ENCODE assay signal across 14 cellular contexts in genomic region chr5:10885026-10885425, GRCh38.
DNase-seq lines count a peak whose midpoint lies in the region; ATAC-seq and TF ChIP-seq lines count a peak whose summit lies in the region.
"Had no signal": no experiment of that assay in that cellular context is flagged by ENCODE, and none has a peak within 500 bp of the region (broad histone marks: within the 10 kb centered on the region; RNA-seq: fewer than 3 reads in every experiment).

No MANE protein-coding gene starts in this region.

- no peak overlapping the region for H3K27ac Mint-ChIP-seq in activated naive CD8-positive, alpha-beta T cell treated with anti-CD3 and anti-CD28 coated beads, Interleukin-2, amount 50 U/mL, for 24 hours
- H3K27ac Mint-ChIP-seq: T-cell had no signal

- H3K4me3 Mint-ChIP-seq in activated naive CD8-positive, alpha-beta T cell treated with anti-CD3 and anti-CD28 coated beads, Interleukin-2, amount 50 U/mL, for 24 hours, result no peak overlapping the region
- H3K4me3 Mint-ChIP-seq: T-cell had no signal

- no peaks in the 10 kb centered on the region for H3K36me3 Mint-ChIP-seq in activated naive CD8-positive, alpha-beta T cell treated with anti-CD3 and anti-CD28 coated beads, Interleukin-2, amount 50 U/mL, for 24 hours (ENCODE audit: low read depth)
- H3K36me3 Mint-ChIP-seq: T-cell had no signal

- TF ChIP-seq CTCF in GM10266 (IDR thresholded peaks at IDR 0.05; ENCODE audit: control insufficient read depth, insufficient read depth, low read depth, missing control alignments), result no peak

- DNase-seq in AG20443 (ENCODE audit: low spot score) (peak; percentile 49), LHCN-M2 (ENCODE audit: low read depth) (peak; percentile 50), kidney glomerular epithelial cell (lab: John Stamatoyannopoulos, UW) (peak; percentile 71), NAMALWA (ENCODE audit: low spot score) (no peak), GM10266 (ENCODE audit: extremely low spot score) (no peak), NCI-H82 treated with DMSO at 0.1 percent for 48 hours (lab: John Stamatoyannopoulos, UW; ENCODE audit: unreplicated experiment) (no peak)
- peak; percentile 3 for DNase-seq in activated naive CD8-positive, alpha-beta T cell treated with anti-CD3 and anti-CD28 coated beads, Interleukin-2, amount 50 U/mL, for 24 hours
- DNase-seq: activated CD4-positive, CD25-positive, alpha-beta regulatory T cell; activated naive CD4-positive, alpha-beta T cell treated with Interleukin-2 at 50 U/mL for 16 hours; DMS53; mesendoderm; stimulated activated naive CD4-positive, alpha-beta T cell; T-cell had no signal

- ATAC-seq in activated naive CD8-positive, alpha-beta T cell treated with anti-CD3 and anti-CD28 coated beads, Interleukin-2, amount 50 U/mL, for 24 hours, result peak; percentile 68
- ATAC-seq in HG02642 (IDR thresholded peaks at IDR 0.05; ENCODE audit: poor library complexity, unreplicated experiment), result no peak
- ATAC-seq: T-cell had no signal

- peaks cover 3% of the 10 kb centered on the region for H3K9me3 Mint-ChIP-seq in activated naive CD8-positive, alpha-beta T cell treated with anti-CD3 and anti-CD28 coated beads, Interleukin-2, amount 50 U/mL, for 24 hours

- peaks cover 2% of the 10 kb centered on the region for H3K27me3 Mint-ChIP-seq in activated naive CD8-positive, alpha-beta T cell treated with anti-CD3 and anti-CD28 coated beads, Interleukin-2, amount 50 U/mL, for 24 hours

- H3K4me1 Mint-ChIP-seq in activated naive CD8-positive, alpha-beta T cell treated with anti-CD3 and anti-CD28 coated beads, Interleukin-2, amount 50 U/mL, for 24 hours, result peaks cover 5% of the 10 kb centered on the region
- H3K4me1 Mint-ChIP-seq: T-cell had no signal

Comparison
In these comparisons a context has a peak if more than half of its experiments do, and no peak if none do; other contexts are left out.
1. DNase-seq: peak in AG20443 (single experiment), LHCN-M2 (single experiment), activated naive CD8-positive, alpha-beta T cell treated with anti-CD3 and anti-CD28 coated beads, Interleukin-2, amount 50 U/mL, for 24 hours (single experiment) and kidney glomerular epithelial cell (single experiment); none in NAMALWA (single experiment), GM10266 (single experiment) and NCI-H82 treated with DMSO at 0.1 percent for 48 hours (single experiment).